15 cellular contexts compared by ENCODE assay signal in the genomic region with DNA sequence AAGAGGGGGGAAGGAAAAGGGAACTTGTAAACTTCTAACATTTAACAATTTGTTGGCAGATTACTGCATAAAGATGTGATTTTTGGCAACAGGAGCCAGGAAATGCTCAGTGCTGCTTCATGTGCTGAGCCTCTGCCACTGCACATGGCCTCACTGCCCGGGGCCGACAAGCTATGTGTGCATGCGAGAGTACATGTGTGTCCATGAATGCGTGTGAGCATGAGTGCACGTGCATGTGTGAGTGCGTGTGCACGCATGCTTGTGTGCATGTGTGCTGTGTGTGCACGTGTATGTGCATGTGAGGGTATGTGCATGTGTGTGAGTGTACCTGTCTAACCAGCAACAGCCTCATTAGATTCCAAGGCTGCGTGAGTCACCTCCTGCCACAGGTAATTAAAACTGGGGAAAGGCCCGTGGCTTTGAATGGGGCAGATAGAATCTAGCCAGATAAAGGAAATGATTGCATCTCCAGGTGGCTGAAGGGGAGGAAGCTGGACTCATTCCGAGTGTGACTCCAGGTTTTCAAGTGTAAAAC. TPM values are rescaled to one million over a fixed set of nuclear protein-coding genes. Genes with fewer than 3 reads are reported as not detected.
DNase-seq lines count a peak whose midpoint lies in the region; FAIRE-seq and TF ChIP-seq lines count a peak whose summit lies in the region.
"Had no signal": no experiment of that assay in that cellular context is flagged by ENCODE, and none has a peak within 500 bp of the region (broad histone marks: within the 10 kb centered on the region; RNA-seq: fewer than 3 reads in every experiment).

No MANE protein-coding gene starts in this region.

- H3K79me2 ChIP-seq in endothelial cell of umbilical vein (ENCODE audit: control insufficient read depth, insufficient read depth, low read length) = no peaks in the 10 kb centered on the region

- H3K36me3 ChIP-seq in endothelial cell of umbilical vein (ENCODE audit: control insufficient read depth in 2 of 2, extremely low read depth in 1 of 2, insufficient read depth in 2 of 2, low read length in 2 of 2) = no peaks in the 10 kb centered on the region

- CTCF ChIA-PET in endothelial cell of umbilical vein (lab: Charles Lee) = interaction anchor here (0.7 to 2.6 kb wide), 4 partner anchors 9 to 22 kb away, joined by 4 to 10 read pairs (median 4); no protein-coding TSS in a partner anchor

- no peak overlapping the region for H2AFZ ChIP-seq in endothelial cell of umbilical vein (ENCODE audit: low read depth, low read length)

- BruUV-seq in endothelial cell of umbilical vein (replicated peaks; lab: Mats Ljungman, UMichigan) = no TSS peak

- peaks cover 42% of the 10 kb centered on the region for H3K4me1 ChIP-seq in endothelial cell of umbilical vein (ENCODE audit: control insufficient read depth, extremely low read depth, insufficient read depth, low read length)

- H3K4me1 Mint-ChIP-seq in activated naive CD8-positive, alpha-beta T cell treated with anti-CD3 and anti-CD28 coated beads for 36 hours = no peaks in the 10 kb centered on the region
- H3K4me1 Mint-ChIP-seq: T-cell had no signal

- peak; percentile 45 for DNase-seq in NCI-H2196 (lab: John Stamatoyannopoulos, UW; ENCODE audit: unreplicated experiment)
- no peak for DNase-seq in NCI-H2196 treated with DMSO at 0.1 percent for 48 hours (lab: John Stamatoyannopoulos, UW; ENCODE audit: unreplicated experiment)
- peak; percentile 35 for DNase-seq in NCI-H2107 (lab: John Stamatoyannopoulos, UW)
- peak; percentile 27 for DNase-seq in endothelial cell of umbilical vein (ENCODE audit: low read depth, low spot score)
- peak; percentile 50 for DNase-seq in renal cortical epithelial cell (ENCODE audit: low read depth)
- DNase-seq in pons (ENCODE audit: low spot score) = no peak
- DNase-seq in activated naive CD8-positive, alpha-beta T cell treated with anti-CD3 and anti-CD28 coated beads for 36 hours = no peak
- no peak for DNase-seq in GM13976 (ENCODE audit: low spot score)
- DNase-seq: activated CD4-positive, alpha-beta memory T cell treated with anti-CD3 and anti-CD28 coated beads for 36 hours; activated naive CD4-positive, alpha-beta T cell treated with Interleukin-2 at 50 U/mL for 16 hours; DMS 273 treated with DMSO at 0.1 percent for 48 hours; NCI-H1436 treated with DMSO at 0.1 percent for 48 hours; T-cell had no signal

- TF ChIP-seq CTCF in endothelial cell of umbilical vein (IDR thresholded peaks at IDR 0.05; ENCODE audit: extremely low read depth in 1 of 2, insufficient read depth in 1 of 2, low read depth in 1 of 2, low read length in 2 of 2) = peak; percentile 18 to 21
- no peak for TF ChIP-seq CTCF in GM13976 (IDR thresholded peaks at IDR 0.05; ENCODE audit: borderline replicate concordance, control extremely low read depth, extremely low read depth, insufficient read depth, missing control alignments)

- TF ChIP-seq POLR2A in endothelial cell of umbilical vein (IDR thresholded peaks at IDR 0.05; ENCODE audit: low read depth, low read length) = no peak

- H3K9ac ChIP-seq in endothelial cell of umbilical vein (replicated peaks; ENCODE audit: extremely low read depth, insufficient read depth, low read length) = no peak overlapping the region

- no peaks in the 10 kb centered on the region for H4K20me1 ChIP-seq in endothelial cell of umbilical vein (replicated peaks; ENCODE audit: control insufficient read depth, extremely low read depth, insufficient read depth, low read length)

- no peaks in the 10 kb centered on the region for H3K9me1 ChIP-seq in endothelial cell of umbilical vein (replicated peaks; ENCODE audit: control insufficient read depth, extremely low read depth, insufficient read depth, low read length)

- H3K27me3 Mint-ChIP-seq in activated naive CD8-positive, alpha-beta T cell treated with anti-CD3 and anti-CD28 coated beads for 36 hours = peaks cover 18% of the 10 kb centered on the region

- in situ Hi-C loops in GM13976 (cut with MboI; ENCODE audit: low sequenced_read_pairs, unreplicated experiment) = no loop called here

- H3K27me3 ChIP-seq in endothelial cell of umbilical vein (ENCODE audit: control insufficient read depth in 2 of 2, insufficient read depth in 2 of 2, low read length in 2 of 2) = peaks cover 3 to 4% of the 10 kb centered on the region in 2 experiments

- H3K4me2 ChIP-seq in endothelial cell of umbilical vein (ENCODE audit: insufficient read depth, low read length) = peak overlapping the region; percentile 9

- no peaks in the 10 kb centered on the region for H3K9me3 Mint-ChIP-seq in activated naive CD8-positive, alpha-beta T cell treated with anti-CD3 and anti-CD28 coated beads for 36 hours
- H3K9me3 Mint-ChIP-seq: activated CD4-positive, alpha-beta memory T cell treated with anti-CD3 and anti-CD28 coated beads for 36 hours; T-cell; type B pancreatic cell had no signal

- peak; percentile 72 for FAIRE-seq in endothelial cell of umbilical vein (lab: Jason Lieb, UNC)

- no peak overlapping the region for H3K4me3 ChIP-seq in endothelial cell of umbilical vein (replicated peaks in 1 of 3; ENCODE audit: insufficient read depth in 1 of 3, low read depth in 1 of 3, low read length in 3 of 3)

- intact Hi-C loops in endothelial cell of umbilical vein (cut with micrococcal nuclease) = no loop called here

- H3K9me3 ChIP-seq in endothelial cell of umbilical vein (replicated peaks; ENCODE audit: control insufficient read depth, insufficient read depth, low read length) = no peaks in the 10 kb centered on the region

- POLR2A ChIA-PET in endothelial cell of umbilical vein (lab: Charles Lee) = no interaction called here

- H3K36me3 Mint-ChIP-seq in activated naive CD8-positive, alpha-beta T cell treated with anti-CD3 and anti-CD28 coated beads for 36 hours = no peaks in the 10 kb centered on the region
- H3K36me3 Mint-ChIP-seq: activated CD4-positive, alpha-beta memory T cell treated with anti-CD3 and anti-CD28 coated beads for 36 hours; T-cell; type B pancreatic cell had no signal

- H3K27ac ChIP-seq in endothelial cell of umbilical vein (ENCODE audit: insufficient read depth, low read depth, low read length) = no peak overlapping the region

- H3K27ac Mint-ChIP-seq in activated naive CD8-positive, alpha-beta T cell treated with anti-CD3 and anti-CD28 coated beads for 36 hours = no peak overlapping the region
- H3K27ac Mint-ChIP-seq: activated CD4-positive, alpha-beta memory T cell treated with anti-CD3 and anti-CD28 coated beads for 36 hours; T-cell; type B pancreatic cell had no signal

- dilution Hi-C loops in endothelial cell of umbilical vein (cut with MboI; ENCODE audit: extremely low pct_ligation_motif_present, low sequenced_read_pairs) = no loop called here

- H3K4me3 Mint-ChIP-seq in activated naive CD8-positive, alpha-beta T cell treated with anti-CD3 and anti-CD28 coated beads for 36 hours = no peak overlapping the region
- H3K4me3 Mint-ChIP-seq: activated CD4-positive, alpha-beta memory T cell treated with anti-CD3 and anti-CD28 coated beads for 36 hours; T-cell; type B pancreatic cell had no signal

TF ChIP-seq in endothelial cell of umbilical vein, 7 proteins besides CTCF, POLR2A, EP300 and RAD21 (continues in another document):
- TF ChIP-seq JUN (IDR thresholded peaks at IDR 0.05; ENCODE audit: borderline replicate concordance, insufficient read depth, insufficient read length, low read depth) (no peak), FOS (IDR thresholded peaks at IDR 0.05; ENCODE audit: borderline replicate concordance, insufficient read depth, low read length) (peak; percentile 22), POLR2AphosphoS5 (IDR thresholded peaks at IDR 0.05; ENCODE audit: insufficient read depth, low read depth, low read length) (no peak), EZH2 (IDR thresholded peaks at IDR 0.05; ENCODE audit: borderline replicate concordance, low read depth, low read length, severe bottlenecking) (no peak), GATA2 (IDR thresholded peaks at IDR 0.05; ENCODE audit: insufficient read depth, insufficient read length, low read depth, low read length) (peak; percentile 86)

RNA-seq across cellular contexts. Expression of gene TSPEAR, which starts 41.4 kb away (rescaled TPM):
- not detected in 2 replicates for total RNA-seq in endothelial cell of umbilical vein
- polyA plus RNA-seq in endothelial cell of umbilical vein = 0.01 TPM in 1 of 2 replicates, not detected in the other
- polyA plus RNA-seq in endothelial cell of umbilical vein (2011; cell fraction: cytosol; rRNA removed) = not detected in 2 replicates
- polyA plus RNA-seq in endothelial cell of umbilical vein (2011; cell fraction: nucleus; rRNA removed) = not detected in 2 replicates
- 0.08 TPM in 1 of 2 replicates, not detected in the other for polyA plus RNA-seq in endothelial cell of umbilical vein (2012)
- polyA minus RNA-seq in endothelial cell of umbilical vein = not detected in 2 replicates
- not detected for polyA minus RNA-seq in endothelial cell of umbilical vein (2011; cell fraction: cytosol; rRNA and poly(A)+ RNA removed)
- polyA minus RNA-seq in endothelial cell of umbilical vein (2011; cell fraction: nucleus; rRNA and poly(A)+ RNA removed) = not detected in 2 replicates
- not detected in 2 replicates for total RNA-seq in renal cortical epithelial cell
- total RNA-seq in activated naive CD8-positive, alpha-beta T cell treated with anti-CD3 and anti-CD28 coated beads for 36 hours = not detected
- total RNA-seq: activated CD4-positive, alpha-beta memory T cell treated with anti-CD3 and anti-CD28 coated beads for 36 hours; myocyte; T-cell had no signal

RNA-seq across cellular contexts. Expression of gene UBE2G2, which starts 48.9 kb away (rescaled TPM):
- total RNA-seq in endothelial cell of umbilical vein (114 and 117 TPM in 2 replicates), renal cortical epithelial cell (45.3 and 87.8 TPM in 2 replicates)
- polyA plus RNA-seq in endothelial cell of umbilical vein = 86.4 and 95.0 TPM in 2 replicates
- polyA plus RNA-seq in endothelial cell of umbilical vein (2011; cell fraction: cytosol; rRNA removed) = 90.1 and 97.5 TPM in 2 replicates
- 200 and 203 TPM in 2 replicates for polyA plus RNA-seq in endothelial cell of umbilical vein (2011; cell fraction: nucleus; rRNA removed)
- polyA plus RNA-seq in endothelial cell of umbilical vein (2012) = 126 and 142 TPM in 2 replicates
- 158 TPM in 2 replicates for polyA minus RNA-seq in endothelial cell of umbilical vein
- 57.2 TPM for polyA minus RNA-seq in endothelial cell of umbilical vein (2011; cell fraction: cytosol; rRNA and poly(A)+ RNA removed)
- 87.5 and 102 TPM in 2 replicates for polyA minus RNA-seq in endothelial cell of umbilical vein (2011; cell fraction: nucleus; rRNA and poly(A)+ RNA removed)
- total RNA-seq in activated naive CD8-positive, alpha-beta T cell treated with anti-CD3 and anti-CD28 coated beads for 36 hours = 100 to 1,000 TPM; 115 to 124 TPM

RNA-seq across cellular contexts. Expression of gene KRTAP10-12, which starts 55.8 kb away (rescaled TPM):
- not detected in 2 replicates for total RNA-seq in endothelial cell of umbilical vein
- polyA plus RNA-seq in endothelial cell of umbilical vein = not detected in 2 replicates
- not detected in 2 replicates for polyA plus RNA-seq in endothelial cell of umbilical vein (2011; cell fraction: cytosol; rRNA removed)
- not detected in 2 replicates for polyA plus RNA-seq in endothelial cell of umbilical vein (2011; cell fraction: nucleus; rRNA removed)
- polyA plus RNA-seq in endothelial cell of umbilical vein (2012) = not detected in 2 replicates
- polyA minus RNA-seq in endothelial cell of umbilical vein = not detected in 2 replicates
- not detected for polyA minus RNA-seq in endothelial cell of umbilical vein (2011; cell fraction: cytosol; rRNA and poly(A)+ RNA removed)
- not detected in 2 replicates for polyA minus RNA-seq in endothelial cell of umbilical vein (2011; cell fraction: nucleus; rRNA and poly(A)+ RNA removed)
- not detected in 2 replicates for total RNA-seq in renal cortical epithelial cell
- total RNA-seq in activated naive CD8-positive, alpha-beta T cell treated with anti-CD3 and anti-CD28 coated beads for 36 hours = not detected
- total RNA-seq: activated CD4-positive, alpha-beta memory T cell treated with anti-CD3 and anti-CD28 coated beads for 36 hours; myocyte; T-cell had no signal

Comparison
In these comparisons a context has a peak if more than half of its experiments do, and no peak if none do; other contexts are left out.
1. DNase-seq: peak in NCI-H2196 (single experiment), NCI-H2107 (single experiment), endothelial cell of umbilical vein (single experiment) and renal cortical epithelial cell (single experiment); none in NCI-H2196 treated with DMSO at 0.1 percent for 48 hours (single experiment), pons (single experiment), activated naive CD8-positive, alpha-beta T cell treated with anti-CD3 and anti-CD28 coated beads for 36 hours (single experiment) and GM13976 (single experiment).